ENCODE assay signal across 10 cellular contexts in genomic region chr10:29659770-29660097, GRCh38. TPM values are rescaled to one million over a fixed set of nuclear protein-coding genes. Genes with fewer than 3 reads are reported as not detected.
A peak's percentile ranks its signal among the peaks of the same experiment; 100 is the strongest.
DNase-seq lines count a peak whose midpoint lies in the region; ATAC-seq, FAIRE-seq and TF ChIP-seq lines count a peak whose summit lies in the region.
"Had no signal": no experiment of that assay in that cellular context is flagged by ENCODE, and none has a peak within 500 bp of the region (broad histone marks: within the 10 kb centered on the region; RNA-seq: fewer than 3 reads in every experiment).

No MANE protein-coding gene starts in this region.

- no TSS peak for BruUV-seq in Calu3 (replicated peaks; lab: Mats Ljungman, UMichigan)
- no TSS peak for BruUV-seq in OCI-LY7 (replicated peaks; lab: Mats Ljungman, UMichigan)

- no peak overlapping the region for H3K4me3 ChIP-seq in SJCRH30
- no peak overlapping the region for H3K4me3 ChIP-seq in skeletal muscle tissue (ENCODE audit: low read length in 3 of 3)
- H3K4me3 ChIP-seq in OCI-LY7 (ENCODE audit: low read depth, low read length, poor library complexity, severe bottlenecking) = no peak overlapping the region
- no peak overlapping the region for H3K4me3 ChIP-seq in small intestine (ENCODE audit: low read depth in 1 of 2, low read length in 2 of 2)
- no peak overlapping the region for H3K4me3 ChIP-seq in lower leg skin (ENCODE audit: low read depth, poor library complexity, severe bottlenecking)

- in situ Hi-C loops in GM13977 (cut with MboI; ENCODE audit: low pct_unique_long_range_greater_than_20kb, low sequenced_read_pairs, unreplicated experiment) = no loop called here

- H3K27me3 Mint-ChIP-seq in Calu3 (ENCODE audit: unreplicated experiment) = no peaks in the 10 kb centered on the region
- H3K27me3 Mint-ChIP-seq: progenitor cell of endocrine pancreas had no signal

- no peak overlapping the region for H2AFZ ChIP-seq in OCI-LY7 (ENCODE audit: low read length)

- H3K9me3 ChIP-seq in SJCRH30 (replicated peaks) (no peaks in the 10 kb centered on the region), skeletal muscle tissue (ENCODE audit: control insufficient read depth in 3 of 3, low read length in 3 of 3) (no peaks in the 10 kb centered on the region), OCI-LY7 (ENCODE audit: low read length) (no peaks in the 10 kb centered on the region), small intestine (ENCODE audit: control insufficient read depth, low read depth) (no peaks in the 10 kb centered on the region)

- H3K36me3 ChIP-seq in SJCRH30 (no peaks in the 10 kb centered on the region), skeletal muscle tissue (ENCODE audit: control insufficient read depth in 3 of 3, insufficient read depth in 3 of 3, low read length in 3 of 3) (peaks cover 0 to 13% (median 0%) of the 10 kb centered on the region in 3 donors), OCI-LY7 (ENCODE audit: insufficient read depth, low read length) (no peaks in the 10 kb centered on the region), small intestine (ENCODE audit: control insufficient read depth in 2 of 2, insufficient read depth in 2 of 2, low read length in 2 of 2) (peaks cover 4 to 6% of the 10 kb centered on the region in 2 donors)

- DNase-seq in Calu3 (no peak), SJCRH30 (peak in 1 of 2 experiments; percentile 9), foreskin keratinocyte (no peak), OCI-LY7 (ENCODE audit: low spot score) (no peak), GM13977 (ENCODE audit: low spot score) (no peak), small intestine (no peak), lower leg skin (ENCODE audit: low spot score in 2 of 2) (no peak)
- DNase-seq: NCI-H2081 treated with DMSO at 0.1 percent for 48 hours had no signal

- no peak overlapping the region for H3K4me2 ChIP-seq in OCI-LY7 (ENCODE audit: low read length)

- H3K27ac ChIP-seq in SJCRH30 (peak overlapping the region; percentile 89), foreskin keratinocyte (peak overlapping the region; percentile 65), skeletal muscle tissue (ENCODE audit: low read depth, low read length) (peak overlapping the region; percentile 81), OCI-LY7 (ENCODE audit: low read depth, low read length, poor library complexity, severe bottlenecking) (no peak overlapping the region), small intestine (ENCODE audit: low read depth in 1 of 2, low read length in 1 of 2) (no peak overlapping the region)

- TF ChIP-seq CTCF in Calu3 (IDR thresholded peaks at IDR 0.05; ENCODE audit: unreplicated experiment) (no peak), foreskin keratinocyte (conservative IDR thresholded peaks at IDR 0.05) (no peak), OCI-LY7 (conservative IDR thresholded peaks at IDR 0.05; ENCODE audit: low read length) (no peak), GM13977 (IDR thresholded peaks at IDR 0.05; ENCODE audit: extremely low read depth, insufficient read depth, missing control alignments) (no peak), lower leg skin (IDR thresholded peaks at IDR 0.05) (no peak)

- H3K9me2 ChIP-seq in OCI-LY7 (ENCODE audit: insufficient read depth, low read length) = no peaks in the 10 kb centered on the region

- TF ChIP-seq POLR2A in lower leg skin (IDR thresholded peaks at IDR 0.05) = no peak

- H3K9ac ChIP-seq in skeletal muscle tissue (ENCODE audit: low read depth in 1 of 3, low read length in 3 of 3) = no peak overlapping the region

- POLR2A ChIA-PET in OCI-LY7 (lab: Charles Lee) = no interaction called here

- peak overlapping the region; percentile 90 for H3K27ac Mint-ChIP-seq in Calu3 (ENCODE audit: unreplicated experiment)

- ATAC-seq in foreskin keratinocyte = no peak

- H4K20me1 ChIP-seq in OCI-LY7 (ENCODE audit: insufficient read depth, low read length) = no peaks in the 10 kb centered on the region

- CTCF ChIA-PET in Calu3 (lab: Charles Lee) (interaction anchor here (1.1 to 1.5 kb wide), 2 partner anchors 69 to 124 kb away, joined by 3 to 4 read pairs; no protein-coding TSS in a partner anchor), OCI-LY7 (lab: Charles Lee; ENCODE audit: unreplicated experiment) (no interaction called here)

- 34 to 57% (median 46%) methylated on average over 1 of the region's 1 CpG for WGBS in small intestine, 3 donors
- WGBS in lower leg skin, 2 donors = 22 to 26% methylated on average over 1 of the region's 1 CpG

- FAIRE-seq in small intestine (lab: Jason Lieb, UNC) = no peak

- intact Hi-C loops in Calu3 (cut with micrococcal nuclease; ENCODE audit: unreplicated experiment) = loop anchor here (2.0 to 5.0 kb wide), 4 partner anchors 25 to 203 kb away; partner anchors contain the start of gene SVIL
- intact Hi-C loops in OCI-LY7 (cut with micrococcal nuclease; ENCODE audit: unreplicated experiment) = no loop called here
- intact Hi-C loops in lower leg skin (cut with DNase I; ENCODE audit: low total_unique reads) = no loop called here

- peaks cover 48% of the 10 kb centered on the region for H3K36me3 Mint-ChIP-seq in Calu3 (ENCODE audit: insufficient read depth, unreplicated experiment)

- H3K27me3 ChIP-seq in SJCRH30 = no peaks in the 10 kb centered on the region
- H3K27me3 ChIP-seq in foreskin keratinocyte = no peaks in the 10 kb centered on the region
- no peaks in the 10 kb centered on the region for H3K27me3 ChIP-seq in skeletal muscle tissue (ENCODE audit: control insufficient read depth in 3 of 3, insufficient read depth in 3 of 3, low read length in 3 of 3)
- no peaks in the 10 kb centered on the region for H3K27me3 ChIP-seq in small intestine (ENCODE audit: control insufficient read depth in 2 of 2, insufficient read depth in 2 of 2, low read length in 2 of 2)

- peaks cover 3% of the 10 kb centered on the region for H3K9me3 Mint-ChIP-seq in Calu3 (ENCODE audit: low read depth, unreplicated experiment)

- no peaks in the 10 kb centered on the region for H3K79me2 ChIP-seq in OCI-LY7 (ENCODE audit: insufficient read depth, low read depth, low read length)

- H3K4me1 Mint-ChIP-seq in Calu3 (ENCODE audit: low read depth, unreplicated experiment) = peaks cover 53% of the 10 kb centered on the region

- H3K4me1 ChIP-seq in SJCRH30 = peaks cover 35% of the 10 kb centered on the region
- peaks cover 24% of the 10 kb centered on the region for H3K4me1 ChIP-seq in foreskin keratinocyte
- H3K4me1 ChIP-seq in skeletal muscle tissue (ENCODE audit: control insufficient read depth in 3 of 3, insufficient read depth in 3 of 3, low read length in 3 of 3) = peaks cover 24 to 52% (median 29%) of the 10 kb centered on the region in 3 donors
- no peaks in the 10 kb centered on the region for H3K4me1 ChIP-seq in OCI-LY7 (ENCODE audit: insufficient read depth, low read length, poor library complexity, severe bottlenecking)
- H3K4me1 ChIP-seq in small intestine (ENCODE audit: control insufficient read depth in 2 of 2, insufficient read depth in 1 of 2, low read depth in 1 of 2, low read length in 1 of 2) = peaks cover 0 to 4% of the 10 kb centered on the region in 2 donors

- no peak overlapping the region for H3K4me3 Mint-ChIP-seq in Calu3 (ENCODE audit: low read depth, unreplicated experiment)

RNA-seq across cellular contexts. Expression of gene SVIL, which starts 25.0 kb away (rescaled TPM):
- total RNA-seq in Calu3 (2022) (111 and 147 TPM in 2 replicates), foreskin keratinocyte (26.9 and 27.1 TPM in 2 replicates), skeletal muscle tissue (153 TPM), OCI-LY7 (2022) (0.68 and 1.5 TPM in 2 replicates), lower leg skin (10 to 100 TPM; 49.0 to 91.0 (median 74.4) TPM)
- total RNA-seq in SJCRH30 (2014; rRNA removed; shearing (Covaris generic)) = 42.5 and 65.0 TPM in 2 replicates
- polyA plus RNA-seq in foreskin keratinocyte (4.8 and 4.9 TPM in 2 replicates), small intestine (10 to 100 TPM in 1 of 3 donors, 1 to 10 TPM in 2; 6.7 to 12.1 (median 7.6) TPM)
- total RNA-seq in OCI-LY7 (2014; rRNA removed; shearing (Covaris generic)) = 0.47 and 0.67 TPM in 2 replicates

Comparison
In these comparisons a context has a peak if more than half of its experiments do, and no peak if none do; other contexts are left out.
1. H3K27ac ChIP-seq: peak in SJCRH30 (single experiment), foreskin keratinocyte (single experiment) and skeletal muscle tissue (single experiment); none in OCI-LY7 (single experiment) and small intestine (0 of 2).
2. RNA of gene SVIL, which starts 25.0 kb away (total RNA-seq): 153 TPM in skeletal muscle tissue (single experiment), 111 to 147 TPM in Calu3, 49.0 to 91.0 TPM in lower leg skin, 42.5 to 65.0 TPM in SJCRH30 and 26.9 to 27.1 TPM in foreskin keratinocyte; 0.47 to 1.5 TPM in OCI-LY7; every median in the first group is over 10 times any median in the second.